In the genomic region with DNA sequence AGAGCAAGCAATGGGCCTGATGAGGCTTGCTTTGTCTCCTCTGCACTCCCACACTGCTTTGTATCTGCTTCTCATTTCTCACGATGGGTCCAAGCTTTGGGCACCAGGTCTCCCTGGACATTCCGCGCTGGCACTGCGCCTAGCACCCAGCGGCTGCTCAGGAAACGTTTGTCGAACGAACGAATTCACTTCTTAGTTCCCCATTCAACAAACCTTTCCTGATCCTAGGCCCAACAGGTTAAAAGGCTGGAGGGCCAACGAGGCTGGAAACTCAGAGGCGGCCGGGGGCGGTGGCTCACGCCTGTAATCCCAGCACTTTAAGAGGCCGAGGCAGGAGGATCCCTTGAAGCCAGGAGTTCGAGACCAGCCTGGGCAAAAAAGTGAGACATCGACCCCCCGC, we compare ENCODE assay signal across 8 cellular contexts. TPM values are rescaled to one million over a fixed set of nuclear protein-coding genes. Genes with fewer than 3 reads are reported as not detected.
A peak's percentile ranks its signal among the peaks of the same experiment; 100 is the strongest.
DNase-seq lines count a peak whose midpoint lies in the region; ATAC-seq, FAIRE-seq and TF ChIP-seq lines count a peak whose summit lies in the region.

No MANE protein-coding gene starts in this region.

- H3K9me3 ChIP-seq in SK-N-SH (no peaks in the 10 kb centered on the region), iPS-15b (ENCODE audit: control insufficient read depth, insufficient read depth, low read length) (no peaks in the 10 kb centered on the region), suprapubic skin (no peaks in the 10 kb centered on the region)

- H3K9ac ChIP-seq in SK-N-SH (peak overlapping the region; percentile 87), iPS-15b (ENCODE audit: low read depth, low read length) (peak overlapping the region; percentile 67)

- no peaks in the 10 kb centered on the region for H3K9me2 ChIP-seq in SK-N-SH

- H3K4me1 ChIP-seq in SK-N-SH (ENCODE audit: control insufficient read depth in 1 of 2, insufficient read depth in 2 of 2, low read depth in 1 of 2, low read length in 1 of 2): peaks cover 23 to 40% of the 10 kb centered on the region in 2 experiments
- H3K4me1 ChIP-seq in iPS-15b (ENCODE audit: control insufficient read depth, insufficient read depth, low read length): peaks cover 10% of the 10 kb centered on the region
- peaks cover 63% of the 10 kb centered on the region for H3K4me1 ChIP-seq in suprapubic skin

- POLR2A ChIA-PET in SK-N-SH (lab: Yijun Ruan, JAX): interaction anchor here (1.0 to 2.7 kb wide), 6 partner anchors 11 to 214 kb away, joined by 3 to 10 read pairs (median 4); a partner anchor contains a TSS

- no peaks in the 10 kb centered on the region for H3K27me3 ChIP-seq in SK-N-SH (ENCODE audit: insufficient read depth)
- H3K27me3 ChIP-seq in iPS-15b (ENCODE audit: control insufficient read depth, insufficient read depth, low read length): no peaks in the 10 kb centered on the region
- no peaks in the 10 kb centered on the region for H3K27me3 ChIP-seq in suprapubic skin

- H3K4me3 ChIP-seq in SK-N-SH (ENCODE audit: low read depth in 2 of 2, low read length in 1 of 2) (peak overlapping the region; percentile 91 to 95), iPS-15b (ENCODE audit: low read depth, low read length) (peak overlapping the region; percentile 86), suprapubic skin (peak overlapping the region; percentile 84)

- CTCF ChIA-PET in SK-N-SH (lab: Yijun Ruan, JAX): interaction anchor here (0.6 to 15.5 kb wide), 9 partner anchors 14 to 1168 kb away, joined by 3 to 254 read pairs (median 4); no protein-coding TSS in a partner anchor

- H3K27ac ChIP-seq in SK-N-SH (ENCODE audit: low read depth in 2 of 2, low read length in 1 of 2) (peak overlapping the region; percentile 87 to 94), suprapubic skin (peak overlapping the region; percentile 93)

- H3K79me2 ChIP-seq in SK-N-SH (ENCODE audit: insufficient read depth): peaks cover 91% of the 10 kb centered on the region

- peak overlapping the region; percentile 95 for H3K27ac Mint-ChIP-seq in activated T-cell treated with anti-CD3 and anti-CD28 coated beads, Interleukin-2, amount 50 U/mL, for 24 hours

- no peak for TF ChIP-seq CTCF in SK-N-SH (IDR thresholded peaks at IDR 0.05)
- no peak for TF ChIP-seq CTCF in suprapubic skin (IDR thresholded peaks at IDR 0.05)

- peaks cover 65% of the 10 kb centered on the region for H3K36me3 Mint-ChIP-seq in activated T-cell treated with anti-CD3 and anti-CD28 coated beads, Interleukin-2, amount 50 U/mL, for 24 hours (ENCODE audit: low read depth)

- H3K4me2 ChIP-seq in SK-N-SH: peak overlapping the region; percentile 95

- no peak for TF ChIP-seq POLR2A in suprapubic skin (IDR thresholded peaks at IDR 0.05)
- TF ChIP-seq POLR2A in GM12892 (IDR thresholded peaks at IDR 0.05; ENCODE audit: low read depth, low read length): no peak

- WGBS in SK-N-SH (ENCODE audit: low lambda C conversion rate): 0% methylated on average over 17 of the region's 18 CpGs
- 0% methylated on average over 18 of the region's 18 CpGs for WGBS in suprapubic skin

- H3K27me3 Mint-ChIP-seq in activated T-cell treated with anti-CD3 and anti-CD28 coated beads, Interleukin-2, amount 50 U/mL, for 24 hours: no peaks in the 10 kb centered on the region

- no peak for TF ChIP-seq RAD21 in SK-N-SH (IDR thresholded peaks at IDR 0.05; ENCODE audit: low read length)

- peak overlapping the region; percentile 94 for H3K4me3 Mint-ChIP-seq in activated T-cell treated with anti-CD3 and anti-CD28 coated beads, Interleukin-2, amount 50 U/mL, for 24 hours

- H3K9me3 Mint-ChIP-seq in activated T-cell treated with anti-CD3 and anti-CD28 coated beads, Interleukin-2, amount 50 U/mL, for 24 hours: no peaks in the 10 kb centered on the region

- ATAC-seq in SK-N-SH treated with all-trans-retinoic acid at 6 μM for 48 hours: no peak

- peak overlapping the region; percentile 60; the same call in 1 of the 2 replicates for H2AFZ ChIP-seq in SK-N-SH (ENCODE audit: low read depth)

- no peak for DNase-seq in SK-N-SH
- peak; percentile 54 for DNase-seq in activated T-cell treated with anti-CD3 and anti-CD28 coated beads, Interleukin-2, amount 50 U/mL, for 24 hours
- DNase-seq in suprapubic skin (ENCODE audit: low spot score in 2 of 2): no peak
- no peak for DNase-seq in cerebellar cortex (ENCODE audit: low spot score)
- DNase-seq in GM12892 (ENCODE audit: insufficient read length): no peak
- no peak for DNase-seq in activated gamma-delta T cell treated with Interleukin-2 at 50 U/mL for 16 hours

- H4K20me1 ChIP-seq in SK-N-SH (ENCODE audit: insufficient read depth): peaks cover 41% of the 10 kb centered on the region

- no peak for FAIRE-seq in GM12892 (lab: Jason Lieb, UNC)

- peaks cover 5% of the 10 kb centered on the region for H3F3A ChIP-seq in SK-N-SH (replicated peaks; ENCODE audit: insufficient read depth)

- H3K36me3 ChIP-seq in SK-N-SH (replicated peaks in 1 of 2; ENCODE audit: control insufficient read depth in 1 of 2, insufficient read depth in 2 of 2, low read length in 1 of 2): peaks cover 18 to 21% of the 10 kb centered on the region in 2 experiments
- H3K36me3 ChIP-seq in iPS-15b (ENCODE audit: control insufficient read depth, insufficient read depth, low read length): no peaks in the 10 kb centered on the region
- no peaks in the 10 kb centered on the region for H3K36me3 ChIP-seq in suprapubic skin

- no peak for TF ChIP-seq EP300 in SK-N-SH (IDR thresholded peaks at IDR 0.05; ENCODE audit: borderline replicate concordance in 1 of 2, low read depth in 1 of 2, low read length in 1 of 2)
- no peak for TF ChIP-seq EP300 in suprapubic skin (IDR thresholded peaks at IDR 0.05)

- peaks cover 68% of the 10 kb centered on the region for H3K4me1 Mint-ChIP-seq in activated T-cell treated with anti-CD3 and anti-CD28 coated beads, Interleukin-2, amount 50 U/mL, for 24 hours (ENCODE audit: low read depth)

TF ChIP-seq in SK-N-SH, 30 proteins besides CTCF, POLR2A, EP300 and RAD21:
- TF ChIP-seq, protein P1, sequence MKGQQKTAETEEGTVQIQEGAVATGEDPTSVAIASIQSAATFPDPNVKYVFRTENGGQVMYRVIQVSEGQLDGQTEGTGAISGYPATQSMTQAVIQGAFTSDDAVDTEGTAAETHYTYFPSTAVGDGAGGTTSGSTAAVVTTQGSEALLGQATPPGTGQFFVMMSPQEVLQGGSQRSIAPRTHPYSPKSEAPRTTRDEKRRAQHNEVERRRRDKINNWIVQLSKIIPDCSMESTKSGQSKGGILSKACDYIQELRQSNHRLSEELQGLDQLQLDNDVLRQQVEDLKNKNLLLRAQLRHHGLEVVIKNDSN (IDR thresholded peaks at IDR 0.05; ENCODE audit: borderline replicate concordance, low read depth): no peak
- no peak for TF ChIP-seq SMC3 (IDR thresholded peaks at IDR 0.05; ENCODE audit: low read depth, low read length)

TF ChIP-seq in SK-N-SH treated with all-trans-retinoic acid at 6 μM for 48 hours, 23 proteins besides CTCF, POLR2A, EP300 and RAD21:
- TF ChIP-seq ZC3H10 (CRISPR knock-in tag; IDR thresholded peaks at IDR 0.05) (no peak), ZFP3 (CRISPR knock-in tag; IDR thresholded peaks at IDR 0.05) (no peak), ISL1 (CRISPR knock-in tag; IDR thresholded peaks at IDR 0.05) (no peak), OSR1 (CRISPR knock-in tag; IDR thresholded peaks at IDR 0.05) (no peak)
- TF ChIP-seq, protein P2, sequence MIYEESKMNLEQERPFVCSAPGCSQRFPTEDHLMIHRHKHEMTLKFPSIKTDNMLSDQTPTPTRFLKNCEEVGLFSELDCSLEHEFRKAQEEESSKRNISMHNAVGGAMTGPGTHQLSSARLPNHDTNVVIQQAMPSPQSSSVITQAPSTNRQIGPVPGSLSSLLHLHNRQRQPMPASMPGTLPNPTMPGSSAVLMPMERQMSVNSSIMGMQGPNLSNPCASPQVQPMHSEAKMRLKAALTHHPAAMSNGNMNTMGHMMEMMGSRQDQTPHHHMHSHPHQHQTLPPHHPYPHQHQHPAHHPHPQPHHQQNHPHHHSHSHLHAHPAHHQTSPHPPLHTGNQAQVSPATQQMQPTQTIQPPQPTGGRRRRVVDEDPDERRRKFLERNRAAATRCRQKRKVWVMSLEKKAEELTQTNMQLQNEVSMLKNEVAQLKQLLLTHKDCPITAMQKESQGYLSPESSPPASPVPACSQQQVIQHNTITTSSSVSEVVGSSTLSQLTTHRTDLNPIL (CRISPR knock-in tag; IDR thresholded peaks at IDR 0.05; ENCODE audit: low read depth): no peak
- TF ChIP-seq, protein P3, sequence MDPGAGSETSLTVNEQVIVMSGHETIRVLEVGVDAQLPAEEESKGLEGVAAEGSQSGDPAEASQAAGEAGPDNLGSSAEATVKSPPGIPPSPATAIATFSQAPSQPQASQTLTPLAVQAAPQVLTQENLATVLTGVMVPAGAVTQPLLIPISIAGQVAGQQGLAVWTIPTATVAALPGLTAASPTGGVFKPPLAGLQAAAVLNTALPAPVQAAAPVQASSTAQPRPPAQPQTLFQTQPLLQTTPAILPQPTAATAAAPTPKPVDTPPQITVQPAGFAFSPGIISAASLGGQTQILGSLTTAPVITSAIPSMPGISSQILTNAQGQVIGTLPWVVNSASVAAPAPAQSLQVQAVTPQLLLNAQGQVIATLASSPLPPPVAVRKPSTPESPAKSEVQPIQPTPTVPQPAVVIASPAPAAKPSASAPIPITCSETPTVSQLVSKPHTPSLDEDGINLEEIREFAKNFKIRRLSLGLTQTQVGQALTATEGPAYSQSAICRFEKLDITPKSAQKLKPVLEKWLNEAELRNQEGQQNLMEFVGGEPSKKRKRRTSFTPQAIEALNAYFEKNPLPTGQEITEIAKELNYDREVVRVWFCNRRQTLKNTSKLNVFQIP (CRISPR knock-in tag; IDR thresholded peaks at IDR 0.05; ENCODE audit: borderline replicate concordance, low read depth): no peak
TF ChIP-seq in SK-N-SH treated with all-trans-retinoic acid at 6 μM for 48 hours: peak in this region for 0.

RNA-seq across cellular contexts. Expression of a gene that starts 1.0 kb away (rescaled TPM):
- polyA plus RNA-seq in SK-N-SH (2012; rRNA removed): 29.1 and 31.4 TPM in 2 replicates
- 45.1 and 60.1 TPM in 2 replicates for polyA plus RNA-seq in SK-N-SH (2012; cell fraction: cytosol; rRNA removed)
- polyA plus RNA-seq in SK-N-SH (2012; cell fraction: nucleus; rRNA removed): 6.3 and 10.9 TPM in 2 replicates
- 10 to 100 TPM; 19.8 to 42.1 (median 33.7) TPM for total RNA-seq in suprapubic skin
- 46.2 TPM for polyA plus RNA-seq in GM12892 (2012; ENCODE audit: missing spikeins)

RNA-seq across cellular contexts. Expression of a gene that starts 17.4 kb away (rescaled TPM):
- 1.8 and 2.0 TPM in 2 replicates for polyA plus RNA-seq in SK-N-SH (2012; rRNA removed)
- polyA plus RNA-seq in SK-N-SH (2012; cell fraction: cytosol; rRNA removed): 0.80 and 1.3 TPM in 2 replicates
- 3.0 and 3.6 TPM in 2 replicates for polyA plus RNA-seq in SK-N-SH (2012; cell fraction: nucleus; rRNA removed)
- total RNA-seq in suprapubic skin: 10 to 100 TPM in 2 of 4 donors, 1 to 10 TPM in 2; 9.1 to 21.4 (median 12.8) TPM
- 7.7 TPM for polyA plus RNA-seq in GM12892 (2012; ENCODE audit: missing spikeins)
